Comparison of ENCODE assay signal across 11 cellular contexts in the genomic region with DNA sequence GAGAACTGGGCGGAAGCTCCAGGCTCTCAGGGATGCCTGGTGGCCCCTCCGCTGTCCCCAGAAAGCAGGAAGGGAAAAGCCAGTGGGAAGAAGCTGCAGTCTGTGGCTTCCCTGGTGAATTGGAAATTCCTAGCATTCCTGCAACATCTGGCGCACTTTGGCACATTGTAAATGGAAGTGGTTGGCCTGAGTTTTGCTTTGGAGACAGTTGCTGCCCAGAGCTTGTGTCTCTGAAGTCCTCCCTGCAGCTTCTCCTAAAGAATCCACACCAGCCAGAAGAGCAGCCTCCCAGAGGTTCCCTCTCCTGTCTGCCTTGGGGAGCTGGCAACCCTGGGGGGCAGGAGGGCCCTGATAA. TPM values are rescaled to one million over a fixed set of nuclear protein-coding genes. Genes with fewer than 3 reads are reported as not detected.
A peak's percentile ranks its signal among the peaks of the same experiment; 100 is the strongest.
DNase-seq lines count a peak whose midpoint lies in the region; ATAC-seq and TF ChIP-seq lines count a peak whose summit lies in the region.
"Had no signal": no experiment of that assay in that cellular context is flagged by ENCODE, and none has a peak within 500 bp of the region (broad histone marks: within the 10 kb centered on the region; RNA-seq: fewer than 3 reads in every experiment).

No MANE protein-coding gene starts in this region.

- in situ Hi-C loops in Panc1 (cut with HindIII; ENCODE audit: low pct_unique_long_range_greater_than_20kb, low sequenced_read_pairs): no loop called here
- in situ Hi-C loops in KBM-7 (cut with MboI; ENCODE audit: low pct_unique_long_range_greater_than_20kb, low sequenced_read_pairs): no loop called here

- H3K27me3 ChIP-seq in Panc1 (ENCODE audit: control insufficient read depth, insufficient read depth, low read length): no peaks in the 10 kb centered on the region

- H3K36me3 ChIP-seq in Panc1 (ENCODE audit: control insufficient read depth, insufficient read depth, low read length): no peaks in the 10 kb centered on the region

- H3K27ac Mint-ChIP-seq in nephron progenitor cell: peak overlapping the region; percentile 79
- no peak overlapping the region for H3K27ac Mint-ChIP-seq in naive thymus-derived CD8-positive, alpha-beta T cell
- H3K27ac Mint-ChIP-seq: activated CD4-positive, alpha-beta T cell treated with anti-CD3 and anti-CD28 coated beads, Interleukin-2, amount 10 ng/mL, durations not matched to agents 24 days and 14 days; CD4-positive, alpha-beta T cell had no signal

- H3K27ac ChIP-seq in Panc1 (ENCODE audit: low read length): peak overlapping the region; percentile 65

- TF ChIP-seq CTCF in Panc1 (IDR thresholded peaks at IDR 0.05) (no peak), fibroblast of mammary gland (conservative IDR thresholded peaks at IDR 0.05; ENCODE audit: control insufficient read depth, insufficient read depth, low read depth, low read length) (no peak), nephron progenitor cell (IDR thresholded peaks at IDR 0.05) (no peak), GM20000 (IDR thresholded peaks at IDR 0.05; ENCODE audit: extremely low read depth, missing control alignments) (no peak)

- no peaks in the 10 kb centered on the region for H3K9me3 ChIP-seq in Panc1 (ENCODE audit: control insufficient read depth, insufficient read depth, low read depth, low read length)

- peaks cover 31% of the 10 kb centered on the region for H3K36me3 Mint-ChIP-seq in nephron progenitor cell (ENCODE audit: low read depth)
- no peaks in the 10 kb centered on the region for H3K36me3 Mint-ChIP-seq in naive thymus-derived CD8-positive, alpha-beta T cell

- intact Hi-C loops in Panc1 (cut with micrococcal nuclease; ENCODE audit: unreplicated experiment): no loop called here

- H3K4me1 Mint-ChIP-seq in nephron progenitor cell: peaks cover 79% of the 10 kb centered on the region
- no peaks in the 10 kb centered on the region for H3K4me1 Mint-ChIP-seq in naive thymus-derived CD8-positive, alpha-beta T cell
- H3K4me1 Mint-ChIP-seq: activated CD4-positive, alpha-beta T cell treated with anti-CD3 and anti-CD28 coated beads, Interleukin-2, amount 10 ng/mL, durations not matched to agents 24 days and 14 days had no signal

- no peak overlapping the region for H3K4me3 Mint-ChIP-seq in nephron progenitor cell
- no peak overlapping the region for H3K4me3 Mint-ChIP-seq in naive thymus-derived CD8-positive, alpha-beta T cell
- H3K4me3 Mint-ChIP-seq: activated CD4-positive, alpha-beta T cell treated with anti-CD3 and anti-CD28 coated beads, Interleukin-2, amount 10 ng/mL, durations not matched to agents 24 days and 14 days; CD4-positive, alpha-beta T cell had no signal

- H3K4me3 ChIP-seq in Panc1 (ENCODE audit: low read depth in 2 of 2, low read length in 2 of 2) (no peak overlapping the region), fibroblast of mammary gland (ENCODE audit: control insufficient read depth, low read depth, low read length) (no peak overlapping the region)

- ATAC-seq in Panc1 (peak; percentile 40), HG03571 (IDR thresholded peaks at IDR 0.05; ENCODE audit: unreplicated experiment) (no peak)
- ATAC-seq in naive thymus-derived CD8-positive, alpha-beta T cell: no peak

- H3K27me3 Mint-ChIP-seq in nephron progenitor cell (ENCODE audit: low read depth, poor library complexity): peaks cover 4% of the 10 kb centered on the region
- H3K27me3 Mint-ChIP-seq in naive thymus-derived CD8-positive, alpha-beta T cell: peaks cover 0 to 6% (median 0%) of the 10 kb centered on the region in 5 donors
- H3K27me3 Mint-ChIP-seq: activated CD4-positive, alpha-beta T cell treated with anti-CD3 and anti-CD28 coated beads, Interleukin-2, amount 10 ng/mL, durations not matched to agents 24 days and 14 days; CD4-positive, alpha-beta T cell had no signal

- DNase-seq in AG08395 (ENCODE audit: low spot score): peak; percentile 89
- DNase-seq in Panc1 (ENCODE audit: low read depth, low spot score): no peak
- peak; percentile 71 for DNase-seq in fibroblast of mammary gland (ENCODE audit: low read depth)
- DNase-seq in nephron progenitor cell: no peak
- DNase-seq in naive thymus-derived CD8-positive, alpha-beta T cell: no peak
- no peak for DNase-seq in GM20000 (ENCODE audit: low spot score)
- DNase-seq in KBM-7: no peak
- DNase-seq: activated CD4-positive, alpha-beta T cell treated with anti-CD3 and anti-CD28 coated beads, Interleukin-2, amount 10 ng/mL, durations not matched to agents 24 days and 14 days; CD4-positive, alpha-beta T cell; NCI-H1105 had no signal

- peaks cover 20% of the 10 kb centered on the region for H3K4me1 ChIP-seq in Panc1 (ENCODE audit: control insufficient read depth, insufficient read depth, low read length)

- BruUV-seq in Panc1 (replicated peaks; lab: Mats Ljungman, UMichigan): no TSS peak

- POLR2A ChIA-PET in Panc1 (lab: Charles Lee): no interaction called here
- POLR2A ChIA-PET in naive thymus-derived CD8-positive, alpha-beta T cell (lab: Charles Lee): no interaction called here

- CTCF ChIA-PET in Panc1 (lab: Charles Lee): interaction anchor here (1.2 to 1.3 kb wide), 2 partner anchors 13 to 19 kb away, joined by 4 read pairs; no protein-coding TSS in a partner anchor

- no peaks in the 10 kb centered on the region for H3K9me3 Mint-ChIP-seq in nephron progenitor cell
- H3K9me3 Mint-ChIP-seq in naive thymus-derived CD8-positive, alpha-beta T cell: no peaks in the 10 kb centered on the region
- H3K9me3 Mint-ChIP-seq: activated CD4-positive, alpha-beta T cell treated with anti-CD3 and anti-CD28 coated beads, Interleukin-2, amount 10 ng/mL, durations not matched to agents 24 days and 14 days; CD4-positive, alpha-beta T cell had no signal

RNA-seq across cellular contexts. Expression of a gene that starts 48.2 kb away (rescaled TPM):
- 5.9 TPM for total RNA-seq in Panc1 (2021; ENCODE audit: unreplicated experiment)
- polyA plus RNA-seq in Panc1 (2012; ENCODE audit: insufficient read length): 7.2 TPM
- total RNA-seq in naive thymus-derived CD8-positive, alpha-beta T cell: under 1 TPM; 0.27 to 0.34 TPM
- polyA plus RNA-seq in naive thymus-derived CD8-positive, alpha-beta T cell: not detected
- total RNA-seq: activated CD4-positive, alpha-beta T cell treated with anti-CD3 and anti-CD28 coated beads, Interleukin-2, amount 10 ng/mL, durations not matched to agents 24 days and 14 days had no signal

Comparison
In these comparisons a context has a peak if more than half of its experiments do, and no peak if none do; other contexts are left out.
1. DNase-seq: peak in AG08395 (single experiment) and fibroblast of mammary gland (single experiment); none in Panc1 (single experiment), nephron progenitor cell (single experiment), naive thymus-derived CD8-positive, alpha-beta T cell (0 of 10), GM20000 (single experiment) and KBM-7 (single experiment).